In genomic region chr9:88143179-88143578, GRCh38 we compare ENCODE assay signal across 17 cellular contexts. TPM values are rescaled to one million over a fixed set of nuclear protein-coding genes. Genes with fewer than 3 reads are reported as not detected.
DNase-seq lines count a peak whose midpoint lies in the region; ATAC-seq, FAIRE-seq and TF ChIP-seq lines count a peak whose summit lies in the region.
"Had no signal": no experiment of that assay in that cellular context is flagged by ENCODE, and none has a peak within 500 bp of the region (broad histone marks: within the 10 kb centered on the region; RNA-seq: fewer than 3 reads in every experiment).

No MANE protein-coding gene starts in this region.

- WGBS in small intestine, 3 donors, result 77 to 85% (median 82%) methylated on average over 3 of the region's 3 CpGs

- FAIRE-seq in small intestine (lab: Jason Lieb, UNC), result no peak
- FAIRE-seq: GM18507 had no signal

- H3K9me3 Mint-ChIP-seq in stimulated activated naive CD8-positive, alpha-beta T cell treated with anti-CD3 and anti-CD28 coated beads, Interleukin-15, amount 100 ng/mL, for 72 hours, result no peaks in the 10 kb centered on the region
- H3K9me3 Mint-ChIP-seq: CD8-positive, alpha-beta memory T cell had no signal

- intact Hi-C loops in mucosa of descending colon (cut with DNase I, micrococcal nuclease), result no loop called here

- H3K27me3 Mint-ChIP-seq in stimulated activated naive CD8-positive, alpha-beta T cell treated with anti-CD3 and anti-CD28 coated beads, Interleukin-15, amount 100 ng/mL, for 72 hours, result peaks cover 47% of the 10 kb centered on the region

- H3K27ac Mint-ChIP-seq in stimulated activated naive CD8-positive, alpha-beta T cell treated with anti-CD3 and anti-CD28 coated beads, Interleukin-15, amount 100 ng/mL, for 72 hours, result no peak overlapping the region
- H3K27ac Mint-ChIP-seq: CD8-positive, alpha-beta memory T cell had no signal

- H3K27ac ChIP-seq in SK-N-MC (peak overlapping the region; percentile 87; the same call in 1 of the 2 replicates), small intestine (ENCODE audit: low read depth in 1 of 2, low read length in 1 of 2) (no peak overlapping the region)
- H3K27ac ChIP-seq: 22Rv1, BLaER1 had no signal

- H3K36me3 ChIP-seq in SK-N-MC (ENCODE audit: insufficient read depth, low read length) (no peaks in the 10 kb centered on the region), mucosa of descending colon (ENCODE audit: low read depth) (no peaks in the 10 kb centered on the region), small intestine (ENCODE audit: control insufficient read depth in 2 of 2, insufficient read depth in 2 of 2, low read length in 2 of 2) (no peaks in the 10 kb centered on the region)
- H3K36me3 ChIP-seq: BLaER1 had no signal

- no peaks in the 10 kb centered on the region for H3K27me3 ChIP-seq in small intestine (ENCODE audit: control insufficient read depth in 2 of 2, insufficient read depth in 2 of 2, low read length in 2 of 2)
- H3K27me3 ChIP-seq: BLaER1 had no signal

- H3K4me1 ChIP-seq in mucosa of descending colon (ENCODE audit: low read depth) (no peaks in the 10 kb centered on the region), small intestine (ENCODE audit: control insufficient read depth in 2 of 2, insufficient read depth in 1 of 2, low read depth in 1 of 2, low read length in 1 of 2) (no peaks in the 10 kb centered on the region)
- H3K4me1 ChIP-seq: Caco-2 had no signal

- H3K9me3 ChIP-seq in SK-N-MC (ENCODE audit: low read depth, low read length) (no peaks in the 10 kb centered on the region), mucosa of descending colon (no peaks in the 10 kb centered on the region), small intestine (ENCODE audit: control insufficient read depth, low read depth) (no peaks in the 10 kb centered on the region)
- H3K9me3 ChIP-seq: BLaER1, Caco-2 had no signal

- H3K4me3 Mint-ChIP-seq in stimulated activated naive CD8-positive, alpha-beta T cell treated with anti-CD3 and anti-CD28 coated beads, Interleukin-15, amount 100 ng/mL, for 72 hours, result no peak overlapping the region
- H3K4me3 Mint-ChIP-seq: CD8-positive, alpha-beta memory T cell had no signal

- DNase-seq in DMS53 (lab: John Stamatoyannopoulos, UW), result peak; percentile 2
- DNase-seq in DMS53 treated with DMSO at 0.1 percent for 48 hours (lab: John Stamatoyannopoulos, UW; ENCODE audit: unreplicated experiment), result no peak
- peak; percentile 51 for DNase-seq in NCI-H748 treated with DMSO at 0.1 percent for 48 hours (lab: John Stamatoyannopoulos, UW)
- no peak for DNase-seq in SK-N-MC (ENCODE audit: low read depth, low spot score)
- no peak for DNase-seq in mucosa of descending colon
- no peak for DNase-seq in NCI-H1417 treated with DMSO at 0.1 percent for 48 hours (lab: John Stamatoyannopoulos, UW)
- no peak for DNase-seq in small intestine
- no peak for DNase-seq in stimulated activated naive CD8-positive, alpha-beta T cell treated with anti-CD3 and anti-CD28 coated beads, Interleukin-15, amount 100 ng/mL, for 72 hours
- DNase-seq: AML-193; Caco-2; CD8-positive, alpha-beta memory T cell had no signal

- H3K4me1 Mint-ChIP-seq in stimulated activated naive CD8-positive, alpha-beta T cell treated with anti-CD3 and anti-CD28 coated beads, Interleukin-15, amount 100 ng/mL, for 72 hours, result no peaks in the 10 kb centered on the region
- H3K4me1 Mint-ChIP-seq: CD8-positive, alpha-beta memory T cell had no signal

- peak; percentile 46 for ATAC-seq in mucosa of descending colon
- no peak for ATAC-seq in stimulated activated naive CD8-positive, alpha-beta T cell treated with anti-CD3 and anti-CD28 coated beads, Interleukin-15, amount 100 ng/mL, for 72 hours

- H3K9ac ChIP-seq in SK-N-MC (ENCODE audit: insufficient read length), result no peak overlapping the region
- H3K9ac ChIP-seq: BLaER1 had no signal

- H3K4me3 ChIP-seq in SK-N-MC, result no peak overlapping the region
- H3K4me3 ChIP-seq in mucosa of descending colon, result no peak overlapping the region
- no peak overlapping the region for H3K4me3 ChIP-seq in small intestine (ENCODE audit: low read depth in 1 of 2, low read length in 2 of 2)
- H3K4me3 ChIP-seq: BLaER1 had no signal

- no peak for TF ChIP-seq CTCF in mucosa of descending colon (IDR thresholded peaks at IDR 0.05)

RNA-seq across cellular contexts. Expression of gene SPATA31C2, which starts 4.9 kb away (rescaled TPM):
- total RNA-seq in mucosa of descending colon, result not detected
- not detected for polyA plus RNA-seq in small intestine
- total RNA-seq: Caco-2; CD8-positive, alpha-beta memory T cell; Daoy; H4; HT1080 had no signal
- polyA plus RNA-seq: CD8-positive, alpha-beta memory T cell had no signal

Comparison
In these comparisons a context has a peak if more than half of its experiments do, and no peak if none do; other contexts are left out.
1. DNase-seq: peak in DMS53 (single experiment) and NCI-H748 treated with DMSO at 0.1 percent for 48 hours (single experiment); none in DMS53 treated with DMSO at 0.1 percent for 48 hours (single experiment), SK-N-MC (single experiment), mucosa of descending colon (0 of 3), NCI-H1417 treated with DMSO at 0.1 percent for 48 hours (single experiment), small intestine (single experiment) and stimulated activated naive CD8-positive, alpha-beta T cell treated with anti-CD3 and anti-CD28 coated beads, Interleukin-15, amount 100 ng/mL, for 72 hours (0 of 2).